Comparison of ENCODE assay signal across 13 cellular contexts in the genomic region with DNA sequence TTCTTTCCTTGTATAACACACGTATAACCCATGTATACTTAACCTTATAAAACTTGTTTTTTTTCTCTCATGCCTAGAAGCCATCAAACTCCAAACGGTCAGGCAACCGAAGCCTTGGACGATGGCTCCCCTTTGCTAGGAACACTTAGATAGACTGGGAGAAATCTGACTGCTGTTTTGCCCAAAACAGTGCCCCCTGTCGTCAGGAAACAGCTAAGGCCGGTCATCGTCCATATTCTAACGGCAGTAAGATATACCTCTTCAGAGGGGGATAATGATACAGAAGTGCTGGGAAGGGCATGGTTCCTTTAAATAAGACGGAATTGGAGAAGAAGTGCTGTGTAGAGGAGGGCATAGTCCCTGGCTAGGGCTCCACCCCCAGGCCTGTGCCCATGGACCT.
A peak's percentile ranks its signal among the peaks of the same experiment; 100 is the strongest.
DNase-seq lines count a peak whose midpoint lies in the region; ATAC-seq, FAIRE-seq and TF ChIP-seq lines count a peak whose summit lies in the region.
"Had no signal": no experiment of that assay in that cellular context is flagged by ENCODE, and none has a peak within 500 bp of the region (broad histone marks: within the 10 kb centered on the region; RNA-seq: fewer than 3 reads in every experiment).

No MANE protein-coding gene starts in this region.

- H3K36me3 ChIP-seq in endothelial cell of umbilical vein (ENCODE audit: control insufficient read depth in 2 of 2, extremely low read depth in 1 of 2, insufficient read depth in 2 of 2, low read length in 2 of 2) (no peaks in the 10 kb centered on the region), esophagus squamous epithelium (no peaks in the 10 kb centered on the region)
- H3K36me3 ChIP-seq: esophagus muscularis mucosa had no signal

- ATAC-seq in GM18517 (IDR thresholded peaks at IDR 0.05; ENCODE audit: unreplicated experiment), result no peak
- ATAC-seq: left cardiac atrium had no signal

- H3K9me3 ChIP-seq in endothelial cell of umbilical vein (replicated peaks; ENCODE audit: control insufficient read depth, insufficient read depth, low read length), result no peaks in the 10 kb centered on the region
- H3K9me3 ChIP-seq in esophagus squamous epithelium, result peaks cover 0 to 25% (median 9%) of the 10 kb centered on the region in 3 donors

- H3K4me2 ChIP-seq in endothelial cell of umbilical vein (ENCODE audit: insufficient read depth, low read length), result no peak overlapping the region

- no peak overlapping the region for H2AFZ ChIP-seq in endothelial cell of umbilical vein (ENCODE audit: low read depth, low read length)

- FAIRE-seq in endothelial cell of umbilical vein (lab: Jason Lieb, UNC), result peak; percentile 61

- DNase-seq in activated naive CD4-positive, alpha-beta T cell treated with Interleukin-2 at 50 U/mL for 16 hours, result peak; percentile 10
- no peak for DNase-seq in activated naive CD4-positive, alpha-beta T cell treated with anti-CD3 and anti-CD28 coated beads, Interleukin-2, amount 50 U/mL, for 16 hours
- DNase-seq in endothelial cell of umbilical vein (ENCODE audit: low read depth, low spot score) (no peak), retinal pigment epithelial cell (ENCODE audit: low read depth) (no peak), head of caudate nucleus (no peak), esophagus squamous epithelium (lab: John Stamatoyannopoulos, UW) (no peak)
- DNase-seq: AML-193, GF-D8, left cardiac atrium, NCI-H2029 had no signal

- no TSS peak for BruUV-seq in endothelial cell of umbilical vein (replicated peaks; lab: Mats Ljungman, UMichigan)

- H3K79me2 ChIP-seq in endothelial cell of umbilical vein (ENCODE audit: control insufficient read depth, insufficient read depth, low read length), result no peaks in the 10 kb centered on the region

- H3K9ac ChIP-seq in endothelial cell of umbilical vein (replicated peaks; ENCODE audit: extremely low read depth, insufficient read depth, low read length), result no peak overlapping the region

- H3K4me1 ChIP-seq in endothelial cell of umbilical vein (ENCODE audit: control insufficient read depth, extremely low read depth, insufficient read depth, low read length), result no peaks in the 10 kb centered on the region
- H3K4me1 ChIP-seq in esophagus squamous epithelium, result no peaks in the 10 kb centered on the region
- H3K4me1 ChIP-seq: esophagus muscularis mucosa had no signal

- CTCF ChIA-PET in endothelial cell of umbilical vein (lab: Charles Lee), result interaction anchor here (1.5 to 1.6 kb wide), 4 partner anchors 13 to 446 kb away, joined by 4 to 13 read pairs (median 4); no protein-coding TSS in a partner anchor

- H3K27me3 ChIP-seq in endothelial cell of umbilical vein (ENCODE audit: control insufficient read depth in 2 of 2, insufficient read depth in 2 of 2, low read length in 2 of 2) (no peaks in the 10 kb centered on the region), esophagus squamous epithelium (no peaks in the 10 kb centered on the region)
- H3K27me3 ChIP-seq: esophagus muscularis mucosa had no signal

- no peak overlapping the region for H3K4me3 ChIP-seq in endothelial cell of umbilical vein (replicated peaks in 1 of 3; ENCODE audit: insufficient read depth in 1 of 3, low read depth in 1 of 3, low read length in 3 of 3)
- H3K4me3 ChIP-seq in retinal pigment epithelial cell (ENCODE audit: low read length), result no peak overlapping the region
- no peak overlapping the region for H3K4me3 ChIP-seq in esophagus squamous epithelium
- H3K4me3 ChIP-seq: esophagus muscularis mucosa had no signal

- POLR2A ChIA-PET in endothelial cell of umbilical vein (lab: Charles Lee), result no interaction called here

- dilution Hi-C loops in endothelial cell of umbilical vein (cut with MboI; ENCODE audit: extremely low pct_ligation_motif_present, low sequenced_read_pairs), result no loop called here

- H4K20me1 ChIP-seq in endothelial cell of umbilical vein (replicated peaks; ENCODE audit: control insufficient read depth, extremely low read depth, insufficient read depth, low read length), result no peaks in the 10 kb centered on the region

- 79 to 83% methylated on average over 9 of the region's 9 CpGs for WGBS in esophagus squamous epithelium, 2 donors

- no peak for TF ChIP-seq POLR2A in endothelial cell of umbilical vein (IDR thresholded peaks at IDR 0.05; ENCODE audit: low read depth, low read length)
- TF ChIP-seq POLR2A in esophagus squamous epithelium (IDR thresholded peaks at IDR 0.05), result no peak

- intact Hi-C loops in endothelial cell of umbilical vein (cut with micrococcal nuclease), result loop anchor here (1.0 to 5.0 kb wide), 3 partner anchors 100 to 626 kb away; no protein-coding TSS in a partner anchor
- intact Hi-C loops in head of caudate nucleus (cut with DNase I), result no loop called here
- intact Hi-C loops in esophagus squamous epithelium (cut with DNase I), result no loop called here

- TF ChIP-seq CTCF in LNCAP (IDR thresholded peaks at IDR 0.05) (peak; percentile 57), endothelial cell of umbilical vein (IDR thresholded peaks at IDR 0.05; ENCODE audit: extremely low read depth in 1 of 2, insufficient read depth in 1 of 2, low read depth in 1 of 2, low read length in 2 of 2) (peak; percentile 32 to 38), retinal pigment epithelial cell (conservative IDR thresholded peaks at IDR 0.05; ENCODE audit: low read depth, low read length) (peak; percentile 35), esophagus squamous epithelium (IDR thresholded peaks at IDR 0.05) (peak in 1 of 6 experiments; percentile 33)

- no peaks in the 10 kb centered on the region for H3K9me1 ChIP-seq in endothelial cell of umbilical vein (replicated peaks; ENCODE audit: control insufficient read depth, extremely low read depth, insufficient read depth, low read length)

- no peak overlapping the region for H3K27ac ChIP-seq in endothelial cell of umbilical vein (ENCODE audit: insufficient read depth, low read depth, low read length)
- H3K27ac ChIP-seq in esophagus squamous epithelium, result no peak overlapping the region
- H3K27ac ChIP-seq: esophagus muscularis mucosa had no signal

TF ChIP-seq in endothelial cell of umbilical vein, 7 proteins besides CTCF, POLR2A, EP300 and RAD21:
- TF ChIP-seq JUN (IDR thresholded peaks at IDR 0.05; ENCODE audit: borderline replicate concordance, insufficient read depth, insufficient read length, low read depth) (no peak), POLR2AphosphoS5 (IDR thresholded peaks at IDR 0.05; ENCODE audit: insufficient read depth, low read depth, low read length) (no peak), FOS (IDR thresholded peaks at IDR 0.05; ENCODE audit: borderline replicate concordance, insufficient read depth, low read length) (no peak), GATA2 (IDR thresholded peaks at IDR 0.05; ENCODE audit: insufficient read depth, insufficient read length, low read depth, low read length) (no peak), EZH2 (IDR thresholded peaks at IDR 0.05; ENCODE audit: borderline replicate concordance, low read depth, low read length, severe bottlenecking) (no peak), MYC (IDR thresholded peaks at IDR 0.05; ENCODE audit: low read depth, low read length) (no peak)
- TF ChIP-seq, protein P1, sequence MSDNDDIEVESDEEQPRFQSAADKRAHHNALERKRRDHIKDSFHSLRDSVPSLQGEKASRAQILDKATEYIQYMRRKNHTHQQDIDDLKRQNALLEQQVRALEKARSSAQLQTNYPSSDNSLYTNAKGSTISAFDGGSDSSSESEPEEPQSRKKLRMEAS (IDR thresholded peaks at IDR 0.05; ENCODE audit: insufficient read depth, insufficient read length), result no peak
